Comparison of ENCODE assay signal across 1 cellular context in genomic region chr12:110563702-110564470, GRCh38.
TF ChIP-seq lines count a peak whose summit lies in the region.

No MANE protein-coding gene starts in this region.

TF ChIP-seq in endothelial cell of umbilical vein, 7 proteins besides CTCF, POLR2A, EP300 and RAD21 (continued from another document):
- TF ChIP-seq MAX (IDR thresholded peaks at IDR 0.05; ENCODE audit: insufficient read depth, insufficient read length) (no peak), GATA2 (IDR thresholded peaks at IDR 0.05; ENCODE audit: insufficient read depth, insufficient read length, low read depth, low read length) (no peak), EZH2 (IDR thresholded peaks at IDR 0.05; ENCODE audit: borderline replicate concordance, low read depth, low read length, severe bottlenecking) (no peak)
